ENCODE assay signal across 13 cellular contexts in the genomic region with DNA sequence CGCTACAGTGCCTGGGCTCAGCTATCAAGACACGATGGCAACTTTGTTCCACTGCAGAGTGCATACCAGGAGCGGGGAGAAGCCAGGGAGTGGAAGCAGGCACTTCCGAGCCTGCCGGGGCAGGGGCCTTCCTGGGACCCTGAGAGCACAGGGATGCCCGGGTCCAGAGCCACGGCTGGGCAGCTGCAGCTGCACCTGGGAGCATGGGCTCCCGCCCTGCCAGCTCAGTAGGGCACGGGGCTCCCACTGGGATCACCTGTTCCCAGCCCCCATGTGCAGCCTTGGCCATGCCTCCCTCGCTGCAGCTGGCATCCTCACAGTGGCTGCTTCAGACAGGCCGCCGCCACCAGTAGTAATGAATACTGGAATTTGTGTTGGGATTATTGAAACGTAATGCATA.
"Had no signal": no experiment of that assay in that cellular context is flagged by ENCODE, and none has a peak within 500 bp of the region (broad histone marks: within the 10 kb centered on the region; RNA-seq: fewer than 3 reads in every experiment).

No MANE protein-coding gene starts in this region.

- H3K27me3 ChIP-seq: heart left ventricle, left lung, neural progenitor cell, tibial artery had no signal

- H3K9me3 ChIP-seq: heart left ventricle, left lung, tibial artery had no signal

- DNase-seq: activated CD4-positive, CD25-positive, alpha-beta regulatory T cell treated with anti-CD3 and anti-CD28 coated beads, Interleukin-2, amount 50 U/mL, for 72 hours; foreskin melanocyte; islet precursor cell; left lung; retina; SIG-M5; T-helper 9 cell; tibial artery had no signal

- H3K4me3 Mint-ChIP-seq: memory B cell, neural progenitor cell had no signal

- H3K9ac ChIP-seq: neural progenitor cell, parathyroid adenoma had no signal

- H3K27ac Mint-ChIP-seq: neural progenitor cell had no signal

- H3K27me3 Mint-ChIP-seq: activated naive CD4-positive, alpha-beta T cell treated with anti-CD3 and anti-CD28 coated beads, Interleukin-2, amount 50 U/mL, for 24 hours; memory B cell had no signal

- H3K4me3 ChIP-seq: heart left ventricle, left lung, neural progenitor cell, tibial artery had no signal

- H3K4me1 ChIP-seq: parathyroid adenoma had no signal

- ATAC-seq: heart left ventricle, left lung had no signal

- H3K36me3 Mint-ChIP-seq: neural progenitor cell had no signal

- H3K27ac ChIP-seq: left lung, neural progenitor cell, parathyroid adenoma, tibial artery had no signal

- H3K36me3 ChIP-seq: heart left ventricle, neural progenitor cell had no signal

- H3K9me3 Mint-ChIP-seq: memory B cell, neural progenitor cell had no signal
